8 cellular contexts compared by ENCODE assay signal in genomic region chr9:105244996-105245719, GRCh38. TPM values are rescaled to one million over a fixed set of nuclear protein-coding genes. Genes with fewer than 3 reads are reported as not detected.
A peak's percentile ranks its signal among the peaks of the same experiment; 100 is the strongest.
DNase-seq lines count a peak whose midpoint lies in the region; ATAC-seq and TF ChIP-seq lines count a peak whose summit lies in the region.

No MANE protein-coding gene starts in this region.

- H3K36me3 Mint-ChIP-seq in CD4-positive, CD25-positive, alpha-beta regulatory T cell: no peaks in the 10 kb centered on the region
- no peaks in the 10 kb centered on the region for H3K36me3 Mint-ChIP-seq in activated naive CD4-positive, alpha-beta T cell treated with anti-CD3 and anti-CD28 coated beads, Interleukin-2, amount 50 U/mL, for 24 hours

- H3K4me1 ChIP-seq in CD4-positive, CD25-positive, alpha-beta regulatory T cell (ENCODE audit: control insufficient read depth, insufficient read depth, low read length, poor library complexity, severe bottlenecking): peaks cover 23% of the 10 kb centered on the region
- H3K4me1 ChIP-seq in HUES6 (ENCODE audit: control insufficient read depth, insufficient read depth, low read length) (peaks cover 54% of the 10 kb centered on the region), osteoblast (ENCODE audit: insufficient read depth, low read length) (peaks cover 35% of the 10 kb centered on the region), upper lobe of right lung (peaks cover 23% of the 10 kb centered on the region)

- H3K4me3 ChIP-seq in CD4-positive, CD25-positive, alpha-beta regulatory T cell (ENCODE audit: low read depth, low read length): peak overlapping the region; percentile 57
- H3K4me3 ChIP-seq in HUES6 (ENCODE audit: low read depth, low read length) (peak overlapping the region; percentile 91), osteoblast (ENCODE audit: insufficient read depth, low read length) (peak overlapping the region; percentile 85), upper lobe of right lung (peak overlapping the region; percentile 69)

- peak; percentile 32 to 38 (median 36) for DNase-seq in CD4-positive, CD25-positive, alpha-beta regulatory T cell
- DNase-seq in SHP77 (lab: John Stamatoyannopoulos, UW) (peak; percentile 11 to 29), head of caudate nucleus (peak; percentile 16 to 81 (median 62)), osteoblast (ENCODE audit: insufficient read length, low spot score, missing footprints) (peak; percentile 77), upper lobe of right lung (peak; percentile 89)

- peaks cover 4 to 34% (median 17%) of the 10 kb centered on the region in 4 donors for H3K4me1 Mint-ChIP-seq in CD4-positive, CD25-positive, alpha-beta regulatory T cell
- H3K4me1 Mint-ChIP-seq in activated naive CD4-positive, alpha-beta T cell treated with anti-CD3 and anti-CD28 coated beads, Interleukin-2, amount 50 U/mL, for 24 hours: peaks cover 27% of the 10 kb centered on the region

- peaks cover 39% of the 10 kb centered on the region for H3K27me3 Mint-ChIP-seq in CD4-positive, CD25-positive, alpha-beta regulatory T cell
- peaks cover 3% of the 10 kb centered on the region for H3K27me3 Mint-ChIP-seq in activated naive CD4-positive, alpha-beta T cell treated with anti-CD3 and anti-CD28 coated beads, Interleukin-2, amount 50 U/mL, for 24 hours

- ATAC-seq in CD4-positive, CD25-positive, alpha-beta regulatory T cell (ENCODE audit: low read depth in 2 of 2): peak; percentile 1 to 3
- ATAC-seq in GM19463 (IDR thresholded peaks at IDR 0.05; ENCODE audit: unreplicated experiment) (peak; percentile 6), upper lobe of right lung (peak; percentile 71)

- H3K4me2 ChIP-seq in osteoblast (ENCODE audit: insufficient read depth, low read length): peak overlapping the region; percentile 83

- no peaks in the 10 kb centered on the region for H3K9me3 ChIP-seq in CD4-positive, CD25-positive, alpha-beta regulatory T cell (ENCODE audit: control insufficient read depth in 2 of 2, low read length in 2 of 2)
- no peaks in the 10 kb centered on the region for H3K9me3 ChIP-seq in HUES6 (ENCODE audit: control insufficient read depth, insufficient read depth, low read depth, low read length)
- no peaks in the 10 kb centered on the region for H3K9me3 ChIP-seq in osteoblast (ENCODE audit: low read depth, low read length)
- no peaks in the 10 kb centered on the region for H3K9me3 ChIP-seq in upper lobe of right lung

- H3K79me2 ChIP-seq in osteoblast (ENCODE audit: insufficient read depth, low read length): peaks cover 38% of the 10 kb centered on the region

- peaks cover 7% of the 10 kb centered on the region for H3K27me3 ChIP-seq in CD4-positive, CD25-positive, alpha-beta regulatory T cell (ENCODE audit: control insufficient read depth, insufficient read depth, low read length)
- H3K27me3 ChIP-seq in HUES6 (ENCODE audit: control insufficient read depth, insufficient read depth, low read length): no peaks in the 10 kb centered on the region
- H3K27me3 ChIP-seq in osteoblast (ENCODE audit: insufficient read depth, low read length): no peaks in the 10 kb centered on the region
- H3K27me3 ChIP-seq in upper lobe of right lung: no peaks in the 10 kb centered on the region

- H2AFZ ChIP-seq in osteoblast (ENCODE audit: low read length): peak overlapping the region; percentile 76

- peak overlapping the region; percentile 80 to 93 (median 90) for H3K4me3 Mint-ChIP-seq in CD4-positive, CD25-positive, alpha-beta regulatory T cell
- H3K4me3 Mint-ChIP-seq in activated naive CD4-positive, alpha-beta T cell treated with anti-CD3 and anti-CD28 coated beads, Interleukin-2, amount 50 U/mL, for 24 hours: peak overlapping the region; percentile 94

- H3K9me3 Mint-ChIP-seq in CD4-positive, CD25-positive, alpha-beta regulatory T cell: peaks cover 0 to 2% (median 0%) of the 10 kb centered on the region in 7 donors
- H3K9me3 Mint-ChIP-seq in activated naive CD4-positive, alpha-beta T cell treated with anti-CD3 and anti-CD28 coated beads, Interleukin-2, amount 50 U/mL, for 24 hours: no peaks in the 10 kb centered on the region

- peak overlapping the region; percentile 88 for H3K9ac ChIP-seq in HUES6 (ENCODE audit: low read length)

- TF ChIP-seq CTCF in osteoblast (IDR thresholded peaks at IDR 0.05; ENCODE audit: extremely low read depth, low read depth, low read length) (peak; percentile 5), upper lobe of right lung (IDR thresholded peaks at IDR 0.05) (peak; percentile 39)

- intact Hi-C loops in head of caudate nucleus (cut with DNase I): loop anchor here (5.0 to 10.0 kb wide), 4 partner anchors 52 to 320 kb away; partner anchors contain the start of gene ABCA1
- intact Hi-C loops in upper lobe of right lung (cut with DNase I): no loop called here

- H4K20me1 ChIP-seq in osteoblast (ENCODE audit: insufficient read depth, low read length): peaks cover 5% of the 10 kb centered on the region

- no peaks in the 10 kb centered on the region for H3K36me3 ChIP-seq in CD4-positive, CD25-positive, alpha-beta regulatory T cell (ENCODE audit: control insufficient read depth, insufficient read depth, low read length)
- H3K36me3 ChIP-seq in HUES6 (ENCODE audit: control insufficient read depth, insufficient read depth, low read length) (no peaks in the 10 kb centered on the region), osteoblast (ENCODE audit: insufficient read depth, low read length) (no peaks in the 10 kb centered on the region), upper lobe of right lung (no peaks in the 10 kb centered on the region)

- H3K27ac ChIP-seq in CD4-positive, CD25-positive, alpha-beta regulatory T cell (ENCODE audit: insufficient read depth, low read length, poor library complexity, severe bottlenecking): peak overlapping the region; percentile 66
- H3K27ac ChIP-seq in HUES6 (ENCODE audit: low read depth, low read length) (peak overlapping the region; percentile 92), osteoblast (ENCODE audit: low read depth, low read length) (peak overlapping the region; percentile 27), upper lobe of right lung (peak overlapping the region; percentile 83)

- H3K27ac Mint-ChIP-seq in CD4-positive, CD25-positive, alpha-beta regulatory T cell: peak overlapping the region in 2 of 3 donors; percentile 58 to 65
- peak overlapping the region; percentile 79 for H3K27ac Mint-ChIP-seq in activated naive CD4-positive, alpha-beta T cell treated with anti-CD3 and anti-CD28 coated beads, Interleukin-2, amount 50 U/mL, for 24 hours

RNA-seq across cellular contexts. Expression of gene SLC44A1, which starts 0.7 kb away (rescaled TPM):
- total RNA-seq in CD4-positive, CD25-positive, alpha-beta regulatory T cell: 5.8 TPM
- 10 to 100 TPM; 12.4 to 19.8 (median 14.7) TPM for polyA plus RNA-seq in CD4-positive, CD25-positive, alpha-beta regulatory T cell
- total RNA-seq in osteoblast (47.8 and 50.1 TPM in 2 replicates), upper lobe of right lung (66.1 TPM)

Comparison
In these comparisons a context has a peak if more than half of its experiments do, and no peak if none do; other contexts are left out.
1. Peak in every context shown above with its lines: DNase-seq, ATAC-seq, H3K4me3 ChIP-seq and H3K27ac ChIP-seq.
2. ATAC-seq: peak in every context shown above with its lines; median percentile 71 in upper lobe of right lung; 6 in GM19463; 2 in CD4-positive, CD25-positive, alpha-beta regulatory T cell.
3. DNase-seq: peak in every context shown above with its lines; median percentile 89 in upper lobe of right lung; 77 in osteoblast; 62 in head of caudate nucleus; 36 in CD4-positive, CD25-positive, alpha-beta regulatory T cell; 20 in SHP77.
4. H3K27ac ChIP-seq: peak in every context shown above with its lines; median percentile 92 in HUES6; 83 in upper lobe of right lung; 66 in CD4-positive, CD25-positive, alpha-beta regulatory T cell; 27 in osteoblast.